In genomic region chr7:158865462-158865922, GRCh38 we compare ENCODE assay signal across 13 cellular contexts. TPM values are rescaled to one million over a fixed set of nuclear protein-coding genes. Genes with fewer than 3 reads are reported as not detected.
A peak's percentile ranks its signal among the peaks of the same experiment; 100 is the strongest.
DNase-seq lines count a peak whose midpoint lies in the region; ATAC-seq and TF ChIP-seq lines count a peak whose summit lies in the region.
"Had no signal": no experiment of that assay in that cellular context is flagged by ENCODE, and none has a peak within 500 bp of the region (broad histone marks: within the 10 kb centered on the region; RNA-seq: fewer than 3 reads in every experiment).

No MANE protein-coding gene starts in this region.

- DNase-seq in left ventricle myocardium inferior = no peak
- no peak for DNase-seq in Right ventricle myocardium superior
- no peak for DNase-seq in RWPE2 (ENCODE audit: low spot score)
- peak; percentile 85 for DNase-seq in left kidney (ENCODE audit: low read depth, low spot score)
- DNase-seq in uterus = no peak
- DNase-seq in BE2C = no peak
- no peak for DNase-seq in cerebellum (ENCODE audit: low spot score)
- DNase-seq: activated effector memory CD4-positive, alpha-beta T cell treated with anti-CD3 and anti-CD28 coated beads, Interleukin-2, amount 50 U/mL, for 16 hours; mammary epithelial cell; NCI-H2171 had no signal

- no peaks in the 10 kb centered on the region for H3K27me3 ChIP-seq in left ventricle myocardium inferior (ENCODE audit: low read depth)
- no peaks in the 10 kb centered on the region for H3K27me3 ChIP-seq in RWPE2 (ENCODE audit: insufficient read depth, poor library complexity, severe bottlenecking)
- no peaks in the 10 kb centered on the region for H3K27me3 ChIP-seq in uterus
- no peaks in the 10 kb centered on the region for H3K27me3 ChIP-seq in BE2C

- H3K9me3 ChIP-seq in left ventricle myocardium inferior (replicated peaks) (no peaks in the 10 kb centered on the region), RWPE2 (ENCODE audit: severe bottlenecking) (no peaks in the 10 kb centered on the region), uterus (no peaks in the 10 kb centered on the region), BE2C (no peaks in the 10 kb centered on the region)
- H3K9me3 ChIP-seq: thoracic aorta had no signal

- ATAC-seq in Right ventricle myocardium superior (ENCODE audit: poor library complexity) (no peak), RWPE2 (ENCODE audit: low read depth) (no peak), HG03280 (IDR thresholded peaks at IDR 0.05; ENCODE audit: unreplicated experiment) (no peak)

- no peak for TF ChIP-seq CTCF in left ventricle myocardium inferior (IDR thresholded peaks at IDR 0.05; ENCODE audit: borderline replicate concordance)
- no peak for TF ChIP-seq CTCF in RWPE2 (IDR thresholded peaks at IDR 0.05; ENCODE audit: poor library complexity, severe bottlenecking)
- no peak for TF ChIP-seq CTCF in uterus (IDR thresholded peaks at IDR 0.05)
- no peak for TF ChIP-seq CTCF in BE2C (IDR thresholded peaks at IDR 0.05; ENCODE audit: low read depth, low read length)

- H3K27ac ChIP-seq in left ventricle myocardium inferior (replicated peaks) (peak overlapping the region; percentile 97), RWPE2 (ENCODE audit: poor library complexity, severe bottlenecking) (peak overlapping the region; percentile 74), uterus (peak overlapping the region; percentile 1 to 5)
- H3K27ac ChIP-seq: epithelial cell of prostate had no signal

- H3K4me1 ChIP-seq in left ventricle myocardium inferior = peaks cover 77% of the 10 kb centered on the region
- H3K4me1 ChIP-seq in RWPE2 (ENCODE audit: insufficient read depth, poor library complexity, severe bottlenecking) = peaks cover 12% of the 10 kb centered on the region
- no peaks in the 10 kb centered on the region for H3K4me1 ChIP-seq in uterus
- H3K4me1 ChIP-seq in BE2C = no peaks in the 10 kb centered on the region

- H3K36me3 ChIP-seq in left ventricle myocardium inferior (peaks cover 7% of the 10 kb centered on the region), RWPE2 (ENCODE audit: low read depth) (peaks cover 7% of the 10 kb centered on the region), uterus (no peaks in the 10 kb centered on the region), BE2C (no peaks in the 10 kb centered on the region)
- H3K36me3 ChIP-seq: thoracic aorta had no signal

- intact Hi-C loops in left ventricle myocardium inferior (cut with micrococcal nuclease) = no loop called here
- intact Hi-C loops in Right ventricle myocardium superior (cut with DNase I) = no loop called here
- intact Hi-C loops in uterus (cut with DNase I; ENCODE audit: low total_unique reads) = no loop called here

- no peak for TF ChIP-seq POLR2A in uterus (IDR thresholded peaks at IDR 0.05)

- H3K4me3 ChIP-seq in left ventricle myocardium inferior = no peak overlapping the region
- H3K4me3 ChIP-seq in RWPE2 (ENCODE audit: severe bottlenecking) = no peak overlapping the region
- no peak overlapping the region for H3K4me3 ChIP-seq in uterus
- H3K4me3 ChIP-seq in BE2C (ENCODE audit: low read depth, low read length) = no peak overlapping the region
- H3K4me3 ChIP-seq: thoracic aorta had no signal

RNA-seq across cellular contexts. Expression of gene DYNC2I1, which starts 9.1 kb away (rescaled TPM):
- total RNA-seq in left ventricle myocardium inferior = 31.1 TPM
- total RNA-seq in Right ventricle myocardium superior = 29.5 TPM
- total RNA-seq in uterus = 10 to 100 TPM; 10.5 to 36.6 (median 23.3) TPM
- 26.5 TPM for polyA plus RNA-seq in BE2C (2012; ENCODE audit: insufficient read depth, insufficient read length, low read depth)
- total RNA-seq in cerebellum = 15.9 TPM

RNA-seq across cellular contexts. Expression of gene ESYT2, which starts 36.2 kb away (rescaled TPM):
- 41.1 TPM for total RNA-seq in left ventricle myocardium inferior
- 43.8 TPM for total RNA-seq in Right ventricle myocardium superior
- 100 to 1,000 TPM in 2 of 4 donors, 10 to 100 TPM in 2; 91.6 to 159 (median 100) TPM for total RNA-seq in uterus
- polyA plus RNA-seq in BE2C (2012; ENCODE audit: insufficient read depth, insufficient read length, low read depth) = 21.7 TPM
- total RNA-seq in cerebellum = 41.6 TPM

Comparison
In these comparisons a context has a peak if more than half of its experiments do, and no peak if none do; other contexts are left out.
1. H3K27ac ChIP-seq: peak in every context shown above with its lines; median percentile 97 in left ventricle myocardium inferior; 74 in RWPE2; 3 in uterus.